In the genomic region with DNA sequence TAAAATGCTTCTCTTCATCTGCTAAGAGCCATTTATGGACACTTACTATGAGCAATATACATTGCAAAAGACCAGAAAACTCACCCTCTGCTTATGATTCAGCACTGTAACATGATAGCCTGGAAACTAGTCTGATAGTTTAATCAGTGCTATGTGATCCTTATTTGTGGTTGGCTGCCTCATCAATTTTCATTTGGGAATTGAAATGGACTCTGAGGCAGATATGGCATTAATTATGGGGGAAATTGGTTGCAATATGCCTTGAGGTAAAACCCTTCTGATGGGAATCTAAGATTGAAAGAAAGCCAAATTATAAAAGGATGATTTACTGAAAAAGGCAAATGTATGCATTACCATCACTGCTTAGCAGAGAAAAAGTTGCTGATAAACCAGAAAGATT, we compare ENCODE assay signal across 1 cellular context.
TF ChIP-seq lines count a peak whose summit lies in the region.

No MANE protein-coding gene starts in this region.

TF ChIP-seq in SK-N-SH, 30 proteins besides CTCF, POLR2A, EP300 and RAD21 (continued from another document):
- TF ChIP-seq NFIC (IDR thresholded peaks at IDR 0.05; ENCODE audit: borderline replicate concordance) (peak; percentile 96), RCOR1 (IDR thresholded peaks at IDR 0.05; ENCODE audit: low read length) (peak; percentile 90), FOXJ3 (CRISPR knock-in tag; IDR thresholded peaks at IDR 0.05) (no peak), FOXM1 (IDR thresholded peaks at IDR 0.05; ENCODE audit: low read depth) (peak; percentile 98), FOSL2 (IDR thresholded peaks at IDR 0.05; ENCODE audit: borderline replicate concordance, low read depth) (peak; percentile 95), POLR2AphosphoS5 (IDR thresholded peaks at IDR 0.05; ENCODE audit: low read depth, low read length) (peak; percentile 98), RFX5 (IDR thresholded peaks at IDR 0.05; ENCODE audit: low read length) (no peak), IRF3 (IDR thresholded peaks at IDR 0.05; ENCODE audit: low read depth, low read length) (no peak), RXRA (IDR thresholded peaks at IDR 0.05; ENCODE audit: borderline replicate concordance, low read depth) (peak; percentile 86), TEAD4 (IDR thresholded peaks at IDR 0.05; ENCODE audit: borderline replicate concordance, insufficient read depth) (peak; percentile 99)
- TF ChIP-seq, protein P1, sequence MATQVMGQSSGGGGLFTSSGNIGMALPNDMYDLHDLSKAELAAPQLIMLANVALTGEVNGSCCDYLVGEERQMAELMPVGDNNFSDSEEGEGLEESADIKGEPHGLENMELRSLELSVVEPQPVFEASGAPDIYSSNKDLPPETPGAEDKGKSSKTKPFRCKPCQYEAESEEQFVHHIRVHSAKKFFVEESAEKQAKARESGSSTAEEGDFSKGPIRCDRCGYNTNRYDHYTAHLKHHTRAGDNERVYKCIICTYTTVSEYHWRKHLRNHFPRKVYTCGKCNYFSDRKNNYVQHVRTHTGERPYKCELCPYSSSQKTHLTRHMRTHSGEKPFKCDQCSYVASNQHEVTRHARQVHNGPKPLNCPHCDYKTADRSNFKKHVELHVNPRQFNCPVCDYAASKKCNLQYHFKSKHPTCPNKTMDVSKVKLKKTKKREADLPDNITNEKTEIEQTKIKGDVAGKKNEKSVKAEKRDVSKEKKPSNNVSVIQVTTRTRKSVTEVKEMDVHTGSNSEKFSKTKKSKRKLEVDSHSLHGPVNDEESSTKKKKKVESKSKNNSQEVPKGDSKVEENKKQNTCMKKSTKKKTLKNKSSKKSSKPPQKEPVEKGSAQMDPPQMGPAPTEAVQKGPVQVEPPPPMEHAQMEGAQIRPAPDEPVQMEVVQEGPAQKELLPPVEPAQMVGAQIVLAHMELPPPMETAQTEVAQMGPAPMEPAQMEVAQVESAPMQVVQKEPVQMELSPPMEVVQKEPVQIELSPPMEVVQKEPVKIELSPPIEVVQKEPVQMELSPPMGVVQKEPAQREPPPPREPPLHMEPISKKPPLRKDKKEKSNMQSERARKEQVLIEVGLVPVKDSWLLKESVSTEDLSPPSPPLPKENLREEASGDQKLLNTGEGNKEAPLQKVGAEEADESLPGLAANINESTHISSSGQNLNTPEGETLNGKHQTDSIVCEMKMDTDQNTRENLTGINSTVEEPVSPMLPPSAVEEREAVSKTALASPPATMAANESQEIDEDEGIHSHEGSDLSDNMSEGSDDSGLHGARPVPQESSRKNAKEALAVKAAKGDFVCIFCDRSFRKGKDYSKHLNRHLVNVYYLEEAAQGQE (IDR thresholded peaks at IDR 0.05; ENCODE audit: low read depth, low read length) = no peak
